In genomic region chr2:217434183-217434620, GRCh38 we compare ENCODE assay signal across 1 cellular context.
TF ChIP-seq lines count a peak whose summit lies in the region.

No MANE protein-coding gene starts in this region.

TF ChIP-seq in HepG2, 621 proteins besides CTCF, POLR2A, EP300 and RAD21 (continued from another document):
- TF ChIP-seq STAT6 (CRISPR knock-in tag; IDR thresholded peaks at IDR 0.05; ENCODE audit: borderline replicate concordance) (no peak), PLRG1 (conservative IDR thresholded peaks at IDR 0.05) (no peak), ZNF512B (CRISPR knock-in tag; IDR thresholded peaks at IDR 0.05; ENCODE audit: borderline replicate concordance) (0 out of 2 replicates have a peak, but pooled peaks have one; percentile 60), BORCS8-MEF2B (CRISPR knock-in tag; IDR thresholded peaks at IDR 0.05) (peak; percentile 61; the same call in 1 of the 2 replicates), HOXD1 (CRISPR knock-in tag; IDR thresholded peaks at IDR 0.05) (no peak), ZNF335 (CRISPR knock-in tag; IDR thresholded peaks at IDR 0.05) (no peak), GABPB1 (CRISPR knock-in tag; IDR thresholded peaks at IDR 0.05) (no peak), SRY (CRISPR knock-in tag; IDR thresholded peaks at IDR 0.05) (no peak), BHLHE40 (IDR thresholded peaks at IDR 0.05; ENCODE audit: low read length) (no peak), ZNF337 (CRISPR knock-in tag; IDR thresholded peaks at IDR 0.05; ENCODE audit: borderline replicate concordance, low read depth) (no peak), HMGXB3 (CRISPR knock-in tag; IDR thresholded peaks at IDR 0.05; ENCODE audit: borderline replicate concordance) (no peak), MTA3 (CRISPR knock-in tag; IDR thresholded peaks at IDR 0.05) (no peak), ZNF672 (CRISPR knock-in tag; IDR thresholded peaks at IDR 0.05) (no peak), ZNF652 (CRISPR knock-in tag; IDR thresholded peaks at IDR 0.05; ENCODE audit: borderline replicate concordance, low read depth) (peak; percentile 60), STAG1 (CRISPR knock-in tag; IDR thresholded peaks at IDR 0.05) (no peak)
